8 cellular contexts compared by ENCODE assay signal in the genomic region with DNA sequence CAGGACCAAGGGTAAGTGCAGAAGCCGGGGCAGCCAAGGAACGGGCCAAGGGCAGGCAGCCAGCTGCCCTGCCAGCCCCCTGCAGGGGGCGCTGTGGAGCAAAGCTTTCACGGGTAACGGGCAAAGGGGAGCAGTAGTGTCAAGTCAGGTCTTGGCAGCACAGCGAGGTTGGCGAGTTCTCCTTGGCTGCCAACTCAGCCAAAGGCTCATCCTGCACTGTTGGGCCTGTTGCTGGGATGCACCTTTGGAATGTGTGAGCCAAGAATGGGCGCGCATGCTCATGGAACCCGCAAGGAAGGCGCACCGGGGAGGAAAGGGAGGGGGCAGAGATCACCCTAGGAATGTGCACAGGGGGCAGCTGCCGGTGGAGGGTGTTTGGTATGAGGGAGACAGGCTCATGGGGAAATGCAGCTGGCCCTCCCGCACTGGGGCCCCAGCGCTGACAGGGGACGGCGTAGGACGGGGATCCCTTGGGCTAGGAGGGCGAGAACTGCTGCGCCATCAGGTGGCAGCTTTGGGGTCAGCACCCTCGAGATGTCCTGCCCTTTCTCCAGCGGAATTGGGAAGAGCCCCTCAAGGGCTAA.
A peak's percentile ranks its signal among the peaks of the same experiment; 100 is the strongest.
DNase-seq lines count a peak whose midpoint lies in the region; ATAC-seq and TF ChIP-seq lines count a peak whose summit lies in the region.

No MANE protein-coding gene starts in this region.

- H3K4me3 ChIP-seq in GM23248 (peak overlapping the region; percentile 31; the same call in 1 of the 2 replicates), esophagus squamous epithelium (peak overlapping the region in 1 of 4 donors; percentile 47), aorta (ENCODE audit: low read length in 2 of 2) (no peak overlapping the region)

- H3K36me3 ChIP-seq in GM23248 (ENCODE audit: low read depth): no peaks in the 10 kb centered on the region
- H3K36me3 ChIP-seq in esophagus squamous epithelium: no peaks in the 10 kb centered on the region
- no peaks in the 10 kb centered on the region for H3K36me3 ChIP-seq in aorta (ENCODE audit: control insufficient read depth in 1 of 2, insufficient read depth in 2 of 2, low read length in 1 of 2)

- no peak overlapping the region for H2AFZ ChIP-seq in GM23248

- H3K9ac ChIP-seq in GM23248: no peak overlapping the region

- no peak overlapping the region for H3K4me2 ChIP-seq in GM23248 (ENCODE audit: unreplicated experiment)

- intact Hi-C loops in esophagus squamous epithelium (cut with DNase I): no loop called here
- intact Hi-C loops in aorta (cut with DNase I): no loop called here

- no peaks in the 10 kb centered on the region for H3K79me2 ChIP-seq in GM23248 (ENCODE audit: insufficient read depth)

- no peaks in the 10 kb centered on the region; the same call in 1 of the 2 replicates for H3K27me3 ChIP-seq in GM23248 (replicated peaks; ENCODE audit: insufficient read depth)
- peaks cover 0 to 77% (median 0%) of the 10 kb centered on the region in 4 donors for H3K27me3 ChIP-seq in esophagus squamous epithelium
- peaks cover 0 to 1% of the 10 kb centered on the region in 2 donors for H3K27me3 ChIP-seq in aorta (ENCODE audit: control insufficient read depth in 1 of 2, insufficient read depth in 2 of 2, low read length in 1 of 2)

- H3K27ac ChIP-seq in GM23248: no peak overlapping the region
- no peak overlapping the region for H3K27ac ChIP-seq in esophagus squamous epithelium
- no peak overlapping the region for H3K27ac ChIP-seq in aorta (ENCODE audit: low read depth in 1 of 2, low read length in 2 of 2)

- H3K4me1 ChIP-seq in GM23248 (ENCODE audit: insufficient read depth) (no peaks in the 10 kb centered on the region), esophagus squamous epithelium (peaks cover 4 to 11% (median 6%) of the 10 kb centered on the region in 3 donors), aorta (ENCODE audit: control insufficient read depth in 1 of 2, insufficient read depth in 2 of 2, low read length in 2 of 2) (no peaks in the 10 kb centered on the region)

- WGBS in GM23248 (ENCODE audit: low coverage in 1 of 2, low lambda C conversion rate in 2 of 2, missing lambda C conversion rate in 2 of 2), 2 experiments: 5% methylated on average over 20 to 22 of the region's 22 CpGs
- WGBS in esophagus squamous epithelium, 2 donors: 0 to 6% methylated on average over 16 to 22 of the region's 22 CpGs
- 1 to 4% methylated on average over 22 of the region's 22 CpGs for WGBS in aorta, 2 donors

- H3K9me3 ChIP-seq in GM23248 (ENCODE audit: low read depth): no peaks in the 10 kb centered on the region
- H3K9me3 ChIP-seq in esophagus squamous epithelium: no peaks in the 10 kb centered on the region
- no peaks in the 10 kb centered on the region for H3K9me3 ChIP-seq in aorta (ENCODE audit: control insufficient read depth, low read length)

- DNase-seq in Daoy (ENCODE audit: low read depth): peak; percentile 87
- DNase-seq in GM23248: peak; percentile 39
- DNase-seq in NCI-H226: peak; percentile 6
- DNase-seq in activated T-cell treated with anti-CD3 and anti-CD28 coated beads, Interleukin-2, amount 50 U/mL, for 1 hour: peak; percentile 57
- DNase-seq in esophagus squamous epithelium (lab: John Stamatoyannopoulos, UW): no peak
- DNase-seq in omental fat pad (ENCODE audit: low spot score): no peak
- peak; percentile 66 to 75 for DNase-seq in aorta
- DNase-seq in NCI-H2171 (lab: John Stamatoyannopoulos, UW): no peak

- in situ Hi-C loops in GM23248 (cut with MboI): no loop called here

- no peaks in the 10 kb centered on the region for H3K9me2 ChIP-seq in GM23248 (ENCODE audit: insufficient read depth)

- ATAC-seq in omental fat pad (ENCODE audit: low FRiP score) (peak; percentile 64), aorta (ENCODE audit: low FRiP score) (peak; percentile 27)

- TF ChIP-seq CTCF in esophagus squamous epithelium (IDR thresholded peaks at IDR 0.05): peak; percentile 44 to 71 (median 58)
- TF ChIP-seq CTCF in omental fat pad (IDR thresholded peaks at IDR 0.05): no peak

- no peaks in the 10 kb centered on the region for H4K20me1 ChIP-seq in GM23248 (ENCODE audit: insufficient read depth)

- TF ChIP-seq POLR2A in esophagus squamous epithelium (IDR thresholded peaks at IDR 0.05): no peak

- H3F3A ChIP-seq in GM23248 (ENCODE audit: insufficient read depth): no peaks in the 10 kb centered on the region

Comparison
In these comparisons a context has a peak if more than half of its experiments do, and no peak if none do; other contexts are left out.
1. DNase-seq: peak in Daoy (single experiment), GM23248 (single experiment), NCI-H226 (single experiment), activated T-cell treated with anti-CD3 and anti-CD28 coated beads, Interleukin-2, amount 50 U/mL, for 1 hour (single experiment) and aorta (2 of 2); none in esophagus squamous epithelium (single experiment), omental fat pad (single experiment) and NCI-H2171 (single experiment).
2. CTCF ChIP-seq: peak in esophagus squamous epithelium (6 of 6); none in omental fat pad (0 of 3).